ENCODE assay signal across 15 cellular contexts in genomic region chr12:83473408-83474095, GRCh38.
DNase-seq lines count a peak whose midpoint lies in the region; ATAC-seq and TF ChIP-seq lines count a peak whose summit lies in the region.
"Had no signal": no experiment of that assay in that cellular context is flagged by ENCODE, and none has a peak within 500 bp of the region (broad histone marks: within the 10 kb centered on the region; RNA-seq: fewer than 3 reads in every experiment).

No MANE protein-coding gene starts in this region.

- TF ChIP-seq CTCF in tibial artery (IDR thresholded peaks at IDR 0.05) (no peak), heart right ventricle (IDR thresholded peaks at IDR 0.05) (no peak), mesothelial cell of epicardium (IDR thresholded peaks at IDR 0.05; ENCODE audit: unreplicated experiment) (no peak)

- H3K9me3 ChIP-seq in tibial artery (no peaks in the 10 kb centered on the region), heart right ventricle (no peaks in the 10 kb centered on the region)
- H3K9me3 ChIP-seq: testis had no signal

- peak; percentile 0 for DNase-seq in GM19238 (ENCODE audit: insufficient read length, low spot score)
- DNase-seq in left kidney (ENCODE audit: low read depth, low spot score) = peak; percentile 14
- no peak for DNase-seq in tibial artery
- no peak for DNase-seq in HuH-7 (ENCODE audit: low spot score)
- no peak for DNase-seq in heart right ventricle
- DNase-seq in mesothelial cell of epicardium (ENCODE audit: low spot score in 2 of 2, unreplicated experiment in 2 of 2) = no peak
- DNase-seq: amygdala; effector CD8-positive, alpha-beta T cell; immature natural killer cell; NCI-H510A; stimulated activated CD4-positive, alpha-beta T cell treated with anti-CD3 and anti-CD28 coated beads, Interleukin-2, amount 100 ng/mL, for 48 hours; testis had no signal

- H3K4me1 ChIP-seq in tibial artery (no peaks in the 10 kb centered on the region), heart right ventricle (peaks cover 0 to 19% (median 0%) of the 10 kb centered on the region in 9 donors)
- H3K4me1 ChIP-seq: neural progenitor cell, testis had no signal

- H3K27me3 Mint-ChIP-seq in mesothelial cell of epicardium (ENCODE audit: low read depth) = no peaks in the 10 kb centered on the region

- intact Hi-C loops in tibial artery (cut with DNase I; ENCODE audit: low total_unique reads) (no loop called here), heart right ventricle (cut with DNase I) (no loop called here)

- H3K4me3 Mint-ChIP-seq in mesothelial cell of epicardium = no peak overlapping the region
- H3K4me3 Mint-ChIP-seq: immature natural killer cell, neural progenitor cell had no signal

- 59 to 64% methylated on average over 3 of the region's 3 CpGs for WGBS in heart right ventricle, 2 donors

- H3K27me3 ChIP-seq in tibial artery (no peaks in the 10 kb centered on the region), heart right ventricle (no peaks in the 10 kb centered on the region)
- H3K27me3 ChIP-seq: neural progenitor cell, testis had no signal

- ATAC-seq in HG02588 (IDR thresholded peaks at IDR 0.05; ENCODE audit: unreplicated experiment) (peak; percentile 96), HG03432 (IDR thresholded peaks at IDR 0.05; ENCODE audit: unreplicated experiment) (peak; percentile 96), heart right ventricle (no peak)

- H3K4me3 ChIP-seq in tibial artery (no peak overlapping the region), heart right ventricle (no peak overlapping the region)
- H3K4me3 ChIP-seq: neural progenitor cell, testis had no signal

- no peaks in the 10 kb centered on the region for H3K36me3 ChIP-seq in tibial artery
- H3K36me3 ChIP-seq in heart right ventricle = no peaks in the 10 kb centered on the region
- H3K36me3 ChIP-seq: neural progenitor cell had no signal

- H3K36me3 Mint-ChIP-seq in mesothelial cell of epicardium = no peaks in the 10 kb centered on the region
- H3K36me3 Mint-ChIP-seq: immature natural killer cell, neural progenitor cell had no signal

- peaks cover 12% of the 10 kb centered on the region for H3K4me1 Mint-ChIP-seq in mesothelial cell of epicardium
- H3K4me1 Mint-ChIP-seq: immature natural killer cell, neural progenitor cell had no signal

- H3K9me3 Mint-ChIP-seq in mesothelial cell of epicardium = no peaks in the 10 kb centered on the region
- H3K9me3 Mint-ChIP-seq: neural progenitor cell had no signal

- H3K27ac Mint-ChIP-seq in mesothelial cell of epicardium = no peak overlapping the region
- H3K27ac Mint-ChIP-seq: immature natural killer cell, neural progenitor cell had no signal

- no peak overlapping the region for H3K27ac ChIP-seq in tibial artery
- no peak overlapping the region for H3K27ac ChIP-seq in heart right ventricle
- H3K27ac ChIP-seq: neural progenitor cell, testis had no signal

Comparison
In these comparisons a context has a peak if more than half of its experiments do, and no peak if none do; other contexts are left out.
1. DNase-seq: peak in GM19238 (single experiment) and left kidney (single experiment); none in tibial artery (0 of 2), HuH-7 (single experiment), heart right ventricle (0 of 2) and mesothelial cell of epicardium (0 of 2).
2. ATAC-seq: peak in HG02588 (single experiment) and HG03432 (single experiment); none in heart right ventricle (0 of 8).